Comparison of ENCODE assay signal across 9 cellular contexts in the genomic region with DNA sequence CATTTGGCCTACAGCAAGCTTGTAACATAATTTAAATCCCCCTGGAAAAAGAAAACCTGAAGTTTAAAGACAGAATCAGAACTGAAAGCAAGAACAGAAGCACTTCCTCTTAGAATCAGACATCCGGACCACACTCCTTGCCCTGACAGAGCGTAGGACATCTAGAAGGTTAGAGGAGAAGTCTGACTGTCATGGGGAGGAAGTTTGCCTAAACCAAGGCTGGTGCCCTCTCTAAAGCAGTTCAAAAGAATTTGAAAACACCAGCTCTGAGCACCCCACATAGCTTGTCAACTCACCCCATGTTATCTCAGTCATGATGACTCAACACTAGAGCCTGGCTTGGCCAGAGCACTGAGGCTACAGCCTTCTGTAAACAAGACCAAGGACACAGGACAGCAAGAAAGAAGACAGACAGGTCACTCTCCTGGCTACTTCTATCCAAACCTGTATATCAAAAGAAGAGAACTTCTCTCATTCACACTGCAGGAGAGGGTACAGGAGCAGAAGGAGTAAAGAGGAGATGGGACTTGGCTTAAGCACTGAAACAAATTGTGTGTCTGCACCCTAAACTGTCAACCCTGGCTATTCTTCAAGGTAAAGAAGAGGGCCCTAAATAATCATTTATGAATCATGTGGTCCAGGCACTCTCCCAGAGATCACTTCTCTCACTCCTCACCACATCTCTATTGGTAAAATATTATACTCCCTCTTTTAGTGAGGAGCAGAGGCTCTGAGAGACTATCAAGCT.
A peak's percentile ranks its signal among the peaks of the same experiment; 100 is the strongest.
DNase-seq lines count a peak whose midpoint lies in the region; ATAC-seq and TF ChIP-seq lines count a peak whose summit lies in the region.
"Had no signal": no experiment of that assay in that cellular context is flagged by ENCODE, and none has a peak within 500 bp of the region (broad histone marks: within the 10 kb centered on the region; RNA-seq: fewer than 3 reads in every experiment).

No MANE protein-coding gene starts in this region.

- H3F3A ChIP-seq in OCI-LY1 (ENCODE audit: insufficient read depth, low read length) = no peaks in the 10 kb centered on the region

- H3K36me3 ChIP-seq in OCI-LY1 (ENCODE audit: insufficient read depth, low read length) = no peaks in the 10 kb centered on the region

- H2AFZ ChIP-seq in OCI-LY1 (ENCODE audit: low read length) = no peak overlapping the region
- H2AFZ ChIP-seq: parathyroid adenoma had no signal

- ATAC-seq in HG02938 (IDR thresholded peaks at IDR 0.05; ENCODE audit: unreplicated experiment) (peak; percentile 96), esophagus mucosa (peak; percentile 57)

- DNase-seq in stimulated activated CD4-positive, alpha-beta T cell treated with anti-CD3 and anti-CD28 coated beads, Interleukin-2, amount 100 ng/mL, for 24 hours = peak; percentile 7 to 16
- DNase-seq in stimulated activated CD4-positive, alpha-beta T cell treated with anti-CD3 and anti-CD28 coated beads, Interleukin-4, amount 100 ng/mL, for 1 hour = no peak
- no peak for DNase-seq in GF-D8 (lab: John Stamatoyannopoulos, UW)
- DNase-seq in epidermal melanocyte (ENCODE audit: insufficient read length, low spot score) = no peak
- DNase-seq in retina = no peak

- H3K4me2 ChIP-seq in OCI-LY1 (ENCODE audit: low read length) = peak overlapping the region; percentile 27; the same call in 1 of the 2 replicates

- peaks cover 9% of the 10 kb centered on the region for H3K4me1 ChIP-seq in OCI-LY1 (ENCODE audit: insufficient read depth, low read length, severe bottlenecking)
- H3K4me1 ChIP-seq: parathyroid adenoma had no signal

- no peaks in the 10 kb centered on the region for H3K9me2 ChIP-seq in OCI-LY1 (ENCODE audit: low read depth, low read length)

- TF ChIP-seq CTCF in OCI-LY1 (IDR thresholded peaks at IDR 0.05; ENCODE audit: low read length) = no peak

- H3K9me3 ChIP-seq in OCI-LY1 (ENCODE audit: low read length) = no peaks in the 10 kb centered on the region

- no peak overlapping the region for H3K4me3 ChIP-seq in OCI-LY1 (ENCODE audit: low read depth, low read length, poor library complexity, severe bottlenecking)

- no peak overlapping the region for H3K9ac ChIP-seq in OCI-LY1 (ENCODE audit: low read length)
- H3K9ac ChIP-seq: parathyroid adenoma had no signal

- no peaks in the 10 kb centered on the region for H4K20me1 ChIP-seq in OCI-LY1 (ENCODE audit: insufficient read depth, low read length)

- no peak overlapping the region for H3K27ac ChIP-seq in OCI-LY1 (ENCODE audit: low read depth, low read length, poor library complexity, severe bottlenecking)
- H3K27ac ChIP-seq: parathyroid adenoma had no signal

- H3K27me3 ChIP-seq in OCI-LY1 (ENCODE audit: insufficient read depth, low read length) = no peaks in the 10 kb centered on the region; the same call in 1 of the 2 replicates

- no peaks in the 10 kb centered on the region for H3K79me2 ChIP-seq in OCI-LY1 (ENCODE audit: insufficient read depth, low read length)
- H3K79me2 ChIP-seq: parathyroid adenoma had no signal

Comparison
In these comparisons a context has a peak if more than half of its experiments do, and no peak if none do; other contexts are left out.
1. DNase-seq: peak in stimulated activated CD4-positive, alpha-beta T cell treated with anti-CD3 and anti-CD28 coated beads, Interleukin-2, amount 100 ng/mL, for 24 hours (2 of 2); none in stimulated activated CD4-positive, alpha-beta T cell treated with anti-CD3 and anti-CD28 coated beads, Interleukin-4, amount 100 ng/mL, for 1 hour (single experiment), GF-D8 (single experiment), epidermal melanocyte (single experiment) and retina (single experiment).